15 cellular contexts compared by ENCODE assay signal in genomic region chr17:2937331-2938003, GRCh38.
A peak's percentile ranks its signal among the peaks of the same experiment; 100 is the strongest.
DNase-seq lines count a peak whose midpoint lies in the region; ATAC-seq and TF ChIP-seq lines count a peak whose summit lies in the region.
"Had no signal": no experiment of that assay in that cellular context is flagged by ENCODE, and none has a peak within 500 bp of the region (broad histone marks: within the 10 kb centered on the region; RNA-seq: fewer than 3 reads in every experiment).

No MANE protein-coding gene starts in this region.

- dilution Hi-C loops in IMR-90 (cut with HindIII; ENCODE audit: low sequenced_read_pairs, unreplicated experiment): no loop called here

- H4K91ac ChIP-seq in IMR-90 (ENCODE audit: insufficient read depth, low read depth, low read length): no peak overlapping the region

- TF ChIP-seq POLR2A in IMR-90 (IDR thresholded peaks at IDR 0.05; ENCODE audit: low read depth, low read length): no peak
- no peak for TF ChIP-seq POLR2A in Peyer's patch (IDR thresholded peaks at IDR 0.05)

- no peaks in the 10 kb centered on the region for H3K79me2 ChIP-seq in hepatocyte

- no peak overlapping the region for H2BK120ac ChIP-seq in IMR-90 (ENCODE audit: low read depth, low read length)

- H2AK5ac ChIP-seq in IMR-90 (ENCODE audit: low read depth, low read length): no peak overlapping the region

- intact Hi-C loops in IMR-90 (cut with micrococcal nuclease): no loop called here

- H3K18ac ChIP-seq in IMR-90 (ENCODE audit: low read depth, low read length): no peak overlapping the region

- DNase-seq in IMR-90 (peak; percentile 36), brain microvascular endothelial cell (no peak), hepatocyte (ENCODE audit: low spot score) (no peak), mesothelial cell of epicardium (ENCODE audit: low spot score in 2 of 2, unreplicated experiment in 2 of 2) (no peak), NCI-H345 (lab: John Stamatoyannopoulos, UW) (no peak), Peyer's patch (no peak)
- DNase-seq in stimulated activated CD4-positive, alpha-beta T cell treated with anti-CD3 and anti-CD28 coated beads, Interleukin-4, amount 100 ng/mL, for 4 hours: no peak
- DNase-seq: activated B cell treated with CpG ODN at 0.5 μM for 24 hours; activated gamma-delta T cell; CD4-positive, CD25-positive, alpha-beta regulatory T cell; effector memory CD4-positive, alpha-beta T cell; mucosa of descending colon; NCI-H2029 had no signal

- peaks cover 5% of the 10 kb centered on the region for H3K4me1 Mint-ChIP-seq in mesothelial cell of epicardium

- H3K27ac ChIP-seq in BLaER1 (peak overlapping the region; percentile 67), IMR-90 (ENCODE audit: insufficient read depth, low read length) (no peak overlapping the region), brain microvascular endothelial cell (no peak overlapping the region), hepatocyte (no peak overlapping the region), Peyer's patch (no peak overlapping the region)
- H3K27ac ChIP-seq: thoracic aorta had no signal

- peak overlapping the region; percentile 20 for H2AK9ac ChIP-seq in IMR-90 (replicated peaks; ENCODE audit: low read depth, low read length, poor library complexity)

- no peak overlapping the region for H3K27ac Mint-ChIP-seq in mesothelial cell of epicardium
- H3K27ac Mint-ChIP-seq: activated B cell treated with CpG ODN at 0.5 μM for 24 hours had no signal

- H3K9me3 ChIP-seq in BLaER1 (no peaks in the 10 kb centered on the region), IMR-90 (ENCODE audit: control insufficient read depth, insufficient read depth, low read length) (no peaks in the 10 kb centered on the region), hepatocyte (ENCODE audit: low read depth) (no peaks in the 10 kb centered on the region), Peyer's patch (no peaks in the 10 kb centered on the region)
- H3K9me3 ChIP-seq: mucosa of descending colon, thoracic aorta had no signal

- H4K8ac ChIP-seq in IMR-90 (ENCODE audit: low read depth in 2 of 2, low read length in 2 of 2): no peak overlapping the region

- no peak overlapping the region for H2BK20ac ChIP-seq in IMR-90 (ENCODE audit: low read depth, low read length)

- BruUV-seq in IMR-90 (replicated peaks; lab: Mats Ljungman, UMichigan): no TSS peak

- peak overlapping the region; percentile 85 for H3K4me2 ChIP-seq in BLaER1
- no peak overlapping the region for H3K4me2 ChIP-seq in IMR-90 (ENCODE audit: low read depth, low read length)
- no peak overlapping the region for H3K4me2 ChIP-seq in hepatocyte

- H4K20me1 ChIP-seq in BLaER1 (peaks cover 97% of the 10 kb centered on the region), IMR-90 (ENCODE audit: insufficient read depth, low read length) (no peaks in the 10 kb centered on the region), hepatocyte (ENCODE audit: insufficient read depth, poor library complexity, severe bottlenecking) (no peaks in the 10 kb centered on the region)

- H3K23ac ChIP-seq in IMR-90 (ENCODE audit: low read depth, low read length): no peak overlapping the region

- H3K4me3 ChIP-seq in BLaER1: no peak overlapping the region
- H3K4me3 ChIP-seq in IMR-90 (ENCODE audit: insufficient read depth, low read depth, low read length): no peak overlapping the region
- H3K4me3 ChIP-seq in brain microvascular endothelial cell (ENCODE audit: low read depth, low read length): no peak overlapping the region
- H3K4me3 ChIP-seq in hepatocyte: no peak overlapping the region
- H3K4me3 ChIP-seq in Peyer's patch: no peak overlapping the region
- H3K4me3 ChIP-seq: mucosa of descending colon, thoracic aorta had no signal

- no peak overlapping the region for H3K4ac ChIP-seq in IMR-90 (ENCODE audit: low read depth, low read length)

- no peak for TF ChIP-seq RAD21 in IMR-90 (IDR thresholded peaks at IDR 0.05; ENCODE audit: low read length)

- H3K9me3 Mint-ChIP-seq in mesothelial cell of epicardium: no peaks in the 10 kb centered on the region
- H3K9me3 Mint-ChIP-seq: activated B cell treated with CpG ODN at 0.5 μM for 24 hours; CD4-positive, CD25-positive, alpha-beta regulatory T cell had no signal

- H3K36me3 ChIP-seq in BLaER1 (peaks cover 74% of the 10 kb centered on the region), IMR-90 (ENCODE audit: control insufficient read depth, insufficient read depth, low read length) (no peaks in the 10 kb centered on the region), brain microvascular endothelial cell (replicated peaks) (no peaks in the 10 kb centered on the region), hepatocyte (replicated peaks; ENCODE audit: insufficient read depth, low read depth) (no peaks in the 10 kb centered on the region), Peyer's patch (no peaks in the 10 kb centered on the region)
- H3K36me3 ChIP-seq: thoracic aorta had no signal

- H2AFZ ChIP-seq in IMR-90 (replicated peaks; ENCODE audit: low read length, poor library complexity) (peak overlapping the region; percentile 3), hepatocyte (no peak overlapping the region)

- no peak overlapping the region for H4K5ac ChIP-seq in IMR-90 (ENCODE audit: low read depth, low read length)

- H3K36me3 Mint-ChIP-seq in mesothelial cell of epicardium: no peaks in the 10 kb centered on the region

- H3K9ac ChIP-seq in BLaER1: no peak overlapping the region
- H3K9ac ChIP-seq in IMR-90 (ENCODE audit: low read depth, low read length): no peak overlapping the region

- H3K56ac ChIP-seq in IMR-90 (ENCODE audit: extremely low read depth, insufficient read depth, low read length): no peak overlapping the region

- H3K14ac ChIP-seq in IMR-90 (replicated peaks; ENCODE audit: low read depth, low read length): no peak overlapping the region; the same call in 1 of the 2 replicates

- 59% methylated on average over 4 of the region's 10 CpGs; no CpG with 5 or more reads in 1 of the 2 experiments for WGBS in IMR-90 (ENCODE audit: extremely low coverage in 2 of 2, insufficient read length in 1 of 2), 2 experiments
- WGBS in hepatocyte (ENCODE audit: low lambda C conversion rate, missing lambda C conversion rate): 71% methylated on average over 10 of the region's 10 CpGs

- TF ChIP-seq CTCF in IMR-90 (conservative IDR thresholded peaks at IDR 0.05; ENCODE audit: low read depth, low read length) (no peak), brain microvascular endothelial cell (IDR thresholded peaks at IDR 0.05; ENCODE audit: low read depth, low read length, missing control alignments) (peak; percentile 61), hepatocyte (IDR thresholded peaks at IDR 0.05; ENCODE audit: poor library complexity) (peak; percentile 2), mesothelial cell of epicardium (IDR thresholded peaks at IDR 0.05; ENCODE audit: unreplicated experiment) (no peak), Peyer's patch (IDR thresholded peaks at IDR 0.05) (no peak)

- H3K9me1 ChIP-seq in IMR-90 (ENCODE audit: insufficient read depth, low read length): no peaks in the 10 kb centered on the region; the same call in none of the 2 replicates

- H3K27me3 Mint-ChIP-seq in mesothelial cell of epicardium (ENCODE audit: low read depth): no peaks in the 10 kb centered on the region
- H3K27me3 Mint-ChIP-seq: CD4-positive, CD25-positive, alpha-beta regulatory T cell had no signal

- no peak overlapping the region for H2BK5ac ChIP-seq in IMR-90 (ENCODE audit: low read depth, low read length, poor library complexity, severe bottlenecking)

- H3K4me3 Mint-ChIP-seq in mesothelial cell of epicardium: no peak overlapping the region
- H3K4me3 Mint-ChIP-seq: activated B cell treated with CpG ODN at 0.5 μM for 24 hours; CD4-positive, CD25-positive, alpha-beta regulatory T cell had no signal

- no peak overlapping the region for H2BK15ac ChIP-seq in IMR-90 (ENCODE audit: low read depth, low read length)

- POLR2A ChIA-PET in IMR-90 (lab: Charles Lee; ENCODE audit: unreplicated experiment): no interaction called here

- ATAC-seq in IMR-90 (ENCODE audit: low read depth): peak; percentile 75
- ATAC-seq: mucosa of descending colon had no signal

- peaks cover 82% of the 10 kb centered on the region for H3K4me1 ChIP-seq in BLaER1
- no peaks in the 10 kb centered on the region for H3K4me1 ChIP-seq in IMR-90 (ENCODE audit: control insufficient read depth, insufficient read depth, low read length)
- peaks cover 8% of the 10 kb centered on the region for H3K4me1 ChIP-seq in hepatocyte (ENCODE audit: insufficient read depth)
- peaks cover 0 to 14% (median 0%) of the 10 kb centered on the region in 4 donors for H3K4me1 ChIP-seq in Peyer's patch

- CTCF ChIA-PET in IMR-90 (lab: Yijun Ruan, JAX): no interaction called here

- H3K9me2 ChIP-seq in hepatocyte (replicated peaks; ENCODE audit: insufficient read depth): no peaks in the 10 kb centered on the region

- H3K79me1 ChIP-seq in IMR-90 (ENCODE audit: low read depth in 1 of 2, low read length in 2 of 2): peaks cover 3 to 4% of the 10 kb centered on the region in 2 experiments; a peak in 1 of 4 replicates

- H3K27me3 ChIP-seq in BLaER1 (no peaks in the 10 kb centered on the region), IMR-90 (ENCODE audit: control insufficient read depth, insufficient read depth, low read length) (no peaks in the 10 kb centered on the region), brain microvascular endothelial cell (replicated peaks) (no peaks in the 10 kb centered on the region), hepatocyte (no peaks in the 10 kb centered on the region), Peyer's patch (no peaks in the 10 kb centered on the region)

- in situ Hi-C loops in IMR-90 (cut with MboI; ENCODE audit: low sequenced_read_pairs) (no loop called here), brain microvascular endothelial cell (cut with HindIII; ENCODE audit: low pct_ligation_motif_present, low sequenced_read_pairs) (no loop called here)

TF ChIP-seq in IMR-90, 13 proteins besides CTCF, POLR2A, EP300 and RAD21 (continues in another document):
- TF ChIP-seq MAFK (IDR thresholded peaks at IDR 0.05; ENCODE audit: low read depth, low read length): no peak
- no peak for TF ChIP-seq ELK1 (IDR thresholded peaks at IDR 0.05; ENCODE audit: borderline replicate concordance, low read depth, low read length)
- peak; percentile 95 for TF ChIP-seq BHLHE40 (IDR thresholded peaks at IDR 0.05; ENCODE audit: low read depth, low read length)
- TF ChIP-seq CHD1 (IDR thresholded peaks at IDR 0.05; ENCODE audit: low read depth, low read length): no peak
- no peak for TF ChIP-seq RFX5 (IDR thresholded peaks at IDR 0.05; ENCODE audit: low read depth, low read length)
- no peak for TF ChIP-seq SMC3 (IDR thresholded peaks at IDR 0.05; ENCODE audit: low read depth, low read length)
- TF ChIP-seq CEBPB (IDR thresholded peaks at IDR 0.05; ENCODE audit: low read depth, low read length): no peak
- TF ChIP-seq MAZ (IDR thresholded peaks at IDR 0.05; ENCODE audit: borderline replicate concordance, low read depth, low read length): no peak

Comparison
In these comparisons a context has a peak if more than half of its experiments do, and no peak if none do; other contexts are left out.
1. CTCF ChIP-seq: peak in brain microvascular endothelial cell (single experiment) and hepatocyte (single experiment); none in IMR-90 (single experiment), mesothelial cell of epicardium (single experiment) and Peyer's patch (0 of 6).